In genomic region chr3:196502775-196503181, GRCh38 we compare ENCODE assay signal across 8 cellular contexts. TPM values are rescaled to one million over a fixed set of nuclear protein-coding genes. Genes with fewer than 3 reads are reported as not detected.
DNase-seq lines count a peak whose midpoint lies in the region; ATAC-seq and TF ChIP-seq lines count a peak whose summit lies in the region.

No MANE protein-coding gene starts in this region.

- H3K4me1 Mint-ChIP-seq in activated naive CD4-positive, alpha-beta T cell treated with anti-CD3 and anti-CD28 coated beads, Interleukin-2, amount 50 U/mL, for 24 hours: peaks cover 35% of the 10 kb centered on the region

- peak overlapping the region; percentile 99 for H3K4me3 Mint-ChIP-seq in activated naive CD4-positive, alpha-beta T cell treated with anti-CD3 and anti-CD28 coated beads, Interleukin-2, amount 50 U/mL, for 24 hours

- no peaks in the 10 kb centered on the region for H3K27me3 ChIP-seq in tibial artery

- H3K27me3 Mint-ChIP-seq in activated naive CD4-positive, alpha-beta T cell treated with anti-CD3 and anti-CD28 coated beads, Interleukin-2, amount 50 U/mL, for 24 hours: no peaks in the 10 kb centered on the region

- in situ Hi-C loops in ACHN (cut with HindIII; ENCODE audit: low pct_ligation_motif_present, low pct_unique_long_range_greater_than_20kb, low sequenced_read_pairs): no loop called here

- TF ChIP-seq CTCF in tibial artery (IDR thresholded peaks at IDR 0.05): no peak

- H3K4me3 ChIP-seq in tibial artery: peak overlapping the region; percentile 87 to 98

- H3K4me1 ChIP-seq in tibial artery: peaks cover 0 to 41% (median 19%) of the 10 kb centered on the region in 4 donors

- H3K36me3 Mint-ChIP-seq in activated naive CD4-positive, alpha-beta T cell treated with anti-CD3 and anti-CD28 coated beads, Interleukin-2, amount 50 U/mL, for 24 hours: peaks cover 5% of the 10 kb centered on the region

- intact Hi-C loops in tibial artery (cut with DNase I; ENCODE audit: low total_unique reads): loop anchor here (2.0 kb wide), 1 partner anchor 70 kb away; the partner anchor contains the start of gene UBXN7

- peak; percentile 4 for ATAC-seq in GM18519 (IDR thresholded peaks at IDR 0.05; ENCODE audit: low FRiP score, unreplicated experiment)
- ATAC-seq in HG03521 (IDR thresholded peaks at IDR 0.05; ENCODE audit: unreplicated experiment): peak; percentile 4

- no peaks in the 10 kb centered on the region for H3K36me3 ChIP-seq in tibial artery

- no peaks in the 10 kb centered on the region for H3K9me3 Mint-ChIP-seq in activated naive CD4-positive, alpha-beta T cell treated with anti-CD3 and anti-CD28 coated beads, Interleukin-2, amount 50 U/mL, for 24 hours

- peak overlapping the region; percentile 97 for H3K27ac Mint-ChIP-seq in activated naive CD4-positive, alpha-beta T cell treated with anti-CD3 and anti-CD28 coated beads, Interleukin-2, amount 50 U/mL, for 24 hours

- DNase-seq in ACHN (peak; percentile 86), SK-N-DZ (ENCODE audit: low spot score) (peak; percentile 40), glomerular endothelial cell (ENCODE audit: extremely low read depth, low read depth, low spot score) (peak; percentile 72), occipital lobe (lab: John Stamatoyannopoulos, UW) (peak; percentile 20), tibial artery (peak; percentile 54 to 69)

- peak overlapping the region; percentile 95 to 97 for H3K27ac ChIP-seq in tibial artery

- peaks cover 0 to 6% (median 0%) of the 10 kb centered on the region in 3 donors for H3K9me3 ChIP-seq in tibial artery

RNA-seq across cellular contexts. Expression of gene RNF168, which starts 0.8 kb away (rescaled TPM):
- polyA plus RNA-seq in SK-N-DZ (2014; cell fraction: cytosol; rRNA removed): 11.1 and 13.2 TPM in 2 replicates
- polyA plus RNA-seq in SK-N-DZ (2014; cell fraction: nucleus; rRNA removed): 7.2 and 10.6 TPM in 2 replicates
- 9.7 and 15.1 TPM in 2 replicates for total RNA-seq in glomerular endothelial cell
- 25.9 TPM for total RNA-seq in occipital lobe

RNA-seq across cellular contexts. Expression of gene SMCO1, which starts 12.4 kb away (rescaled TPM):
- not detected in 2 replicates for polyA plus RNA-seq in SK-N-DZ (2014; cell fraction: cytosol; rRNA removed)
- not detected in 2 replicates for polyA plus RNA-seq in SK-N-DZ (2014; cell fraction: nucleus; rRNA removed)
- not detected in 2 replicates for total RNA-seq in glomerular endothelial cell
- not detected for total RNA-seq in occipital lobe

Comparison
In these comparisons a context has a peak if more than half of its experiments do, and no peak if none do; other contexts are left out.
1. Peak in every context shown above with its lines: DNase-seq, ATAC-seq, H3K4me3 ChIP-seq and H3K27ac ChIP-seq.
2. DNase-seq: peak in every context shown above with its lines; median percentile 86 in ACHN; 72 in glomerular endothelial cell; 62 in tibial artery; 40 in SK-N-DZ; 20 in occipital lobe.